Comparison of ENCODE assay signal across 1 cellular context in genomic region chr7:141654551-141654950, GRCh38.
TF ChIP-seq lines count a peak whose summit lies in the region.

No MANE protein-coding gene starts in this region.

TF ChIP-seq in HepG2, 621 proteins besides CTCF, POLR2A, EP300 and RAD21 (continued from another document and continues in another):
- TF ChIP-seq ZNF407 (CRISPR knock-in tag; IDR thresholded peaks at IDR 0.05; ENCODE audit: not compliant biosample characterization) (no peak), SUZ12 (IDR thresholded peaks at IDR 0.05; ENCODE audit: low read depth, low read length) (no peak), CREB1 (IDR thresholded peaks at IDR 0.05) (no peak), CREB1 (CRISPR knock-in tag; IDR thresholded peaks at IDR 0.05) (no peak), RFXAP (CRISPR knock-in tag; IDR thresholded peaks at IDR 0.05; ENCODE audit: borderline replicate concordance) (no peak), HDAC2 (CRISPR knock-in tag; IDR thresholded peaks at IDR 0.05) (no peak), ARID4A (CRISPR knock-in tag; IDR thresholded peaks at IDR 0.05; ENCODE audit: borderline replicate concordance) (no peak), ZNF34 (CRISPR knock-in tag; IDR thresholded peaks at IDR 0.05; ENCODE audit: borderline replicate concordance) (no peak), DMAP1 (CRISPR knock-in tag; IDR thresholded peaks at IDR 0.05) (no peak), E2F1 (CRISPR knock-in tag; IDR thresholded peaks at IDR 0.05) (no peak), ZSCAN31 (CRISPR knock-in tag; IDR thresholded peaks at IDR 0.05; ENCODE audit: low read depth) (no peak), ZNF331 (CRISPR knock-in tag; IDR thresholded peaks at IDR 0.05) (no peak), ZNF816 (CRISPR knock-in tag; IDR thresholded peaks at IDR 0.05; ENCODE audit: borderline replicate concordance) (no peak), ZNF207 (IDR thresholded peaks at IDR 0.05; ENCODE audit: borderline replicate concordance) (no peak), DZIP1 (CRISPR knock-in tag; IDR thresholded peaks at IDR 0.05) (no peak), PRMT3 (CRISPR knock-in tag; IDR thresholded peaks at IDR 0.05; ENCODE audit: borderline replicate concordance, low read depth) (no peak), ZNF354B (CRISPR knock-in tag; IDR thresholded peaks at IDR 0.05) (no peak), ZNF556 (CRISPR knock-in tag; IDR thresholded peaks at IDR 0.05; ENCODE audit: borderline replicate concordance) (no peak), ELF1 (CRISPR knock-in tag; IDR thresholded peaks at IDR 0.05) (0 out of 2 replicates have a peak, but pooled peaks have one; percentile 14), CERS6 (CRISPR knock-in tag; IDR thresholded peaks at IDR 0.05) (no peak), GATAD2A (CRISPR knock-in tag; IDR thresholded peaks at IDR 0.05) (0 out of 2 replicates have a peak, but pooled peaks have one; percentile 14), NFYB (CRISPR knock-in tag; IDR thresholded peaks at IDR 0.05) (no peak), ZNF281 (CRISPR knock-in tag; IDR thresholded peaks at IDR 0.05; ENCODE audit: borderline replicate concordance) (peak; percentile 79), BATF2 (CRISPR knock-in tag; IDR thresholded peaks at IDR 0.05) (no peak), ZNF674 (CRISPR knock-in tag; IDR thresholded peaks at IDR 0.05; ENCODE audit: low read depth) (no peak), ZNF484 (CRISPR knock-in tag; IDR thresholded peaks at IDR 0.05; ENCODE audit: borderline replicate concordance, low read depth) (no peak), BORCS8-MEF2B (CRISPR knock-in tag; IDR thresholded peaks at IDR 0.05) (no peak), KLF15 (CRISPR knock-in tag; IDR thresholded peaks at IDR 0.05; ENCODE audit: borderline replicate concordance) (no peak), MEIS1 (CRISPR knock-in tag; IDR thresholded peaks at IDR 0.05; ENCODE audit: borderline replicate concordance) (no peak), HMGXB4 (CRISPR knock-in tag; IDR thresholded peaks at IDR 0.05; ENCODE audit: borderline replicate concordance in 1 of 2, low read depth in 1 of 2) (peak; percentile 39 to 72; a peak in 2 of 4 replicates), SMC3 (IDR thresholded peaks at IDR 0.05; ENCODE audit: low read length) (peak; percentile 72; the same call in 1 of the 2 replicates)
